Comparison of ENCODE assay signal across 8 cellular contexts in genomic region chr10:62166331-62167154, GRCh38.
DNase-seq lines count a peak whose midpoint lies in the region; ATAC-seq and TF ChIP-seq lines count a peak whose summit lies in the region.

No MANE protein-coding gene starts in this region.

- intact Hi-C loops in upper lobe of right lung (cut with DNase I) = no loop called here
- intact Hi-C loops in posterior vena cava (cut with DNase I) = loop anchor here in 1 of 2 donors (1.0 kb wide), 1 partner anchor 16 kb away; no protein-coding TSS in a partner anchor

- no peaks in the 10 kb centered on the region for H3K27me3 ChIP-seq in upper lobe of right lung

- CTCF ChIA-PET in WTC11 (lab: Charles Lee) = no interaction called here

- H3K36me3 Mint-ChIP-seq in WTC11 = no peaks in the 10 kb centered on the region

- H3K36me3 ChIP-seq in upper lobe of right lung = no peaks in the 10 kb centered on the region

- H3K9me3 Mint-ChIP-seq in WTC11 = no peaks in the 10 kb centered on the region

- POLR2A ChIA-PET in WTC11 (lab: Charles Lee) = no interaction called here

- H3K27ac Mint-ChIP-seq in WTC11 = no peak overlapping the region

- TF ChIP-seq CTCF in upper lobe of right lung (IDR thresholded peaks at IDR 0.05) (no peak), WTC11 (IDR thresholded peaks at IDR 0.05) (no peak)

- DNase-seq in AG20443 (ENCODE audit: low spot score) = peak; percentile 83
- DNase-seq in fibroblast of peridontal ligament (ENCODE audit: extremely low read depth) = peak; percentile 93
- DNase-seq in upper lobe of right lung = no peak
- DNase-seq in posterior vena cava (ENCODE audit: low spot score) = no peak
- DNase-seq in hepatic stellate cell (ENCODE audit: low spot score) = no peak
- no peak for DNase-seq in WTC11 (ENCODE audit: low spot score)

- H3K9me3 ChIP-seq in upper lobe of right lung = no peaks in the 10 kb centered on the region

- no peak overlapping the region for H3K4me3 Mint-ChIP-seq in WTC11

- ATAC-seq in GM21360 (IDR thresholded peaks at IDR 0.05; ENCODE audit: unreplicated experiment) (peak; percentile 84), HG03460 (IDR thresholded peaks at IDR 0.05; ENCODE audit: unreplicated experiment) (peak; percentile 93), upper lobe of right lung (peak; percentile 49), WTC11 (no peak)

- H3K27ac ChIP-seq in upper lobe of right lung = no peak overlapping the region

- H3K4me1 ChIP-seq in upper lobe of right lung = peaks cover 7% of the 10 kb centered on the region

- H3K4me3 ChIP-seq in upper lobe of right lung = no peak overlapping the region

- peaks cover 8% of the 10 kb centered on the region for H3K4me1 Mint-ChIP-seq in WTC11

- no peaks in the 10 kb centered on the region for H3K27me3 Mint-ChIP-seq in WTC11 (ENCODE audit: low read depth)

TF ChIP-seq in WTC11, 78 proteins besides CTCF, POLR2A, EP300 and RAD21:
- TF ChIP-seq ZNF425 (CRISPR knock-in tag; conservative IDR thresholded peaks at IDR 0.05) (no peak), EMX1 (CRISPR knock-in tag; IDR thresholded peaks at IDR 0.05) (no peak), TEAD1 (CRISPR knock-in tag; IDR thresholded peaks at IDR 0.05) (no peak), ZNF512 (CRISPR knock-in tag; IDR thresholded peaks at IDR 0.05; ENCODE audit: borderline replicate concordance) (no peak), ZBTB21 (CRISPR knock-in tag; IDR thresholded peaks at IDR 0.05; ENCODE audit: borderline replicate concordance) (no peak), SMAD4 (CRISPR knock-in tag; IDR thresholded peaks at IDR 0.05) (no peak), PREB (CRISPR knock-in tag; IDR thresholded peaks at IDR 0.05; ENCODE audit: borderline replicate concordance) (no peak), FOXK1 (CRISPR knock-in tag; IDR thresholded peaks at IDR 0.05) (no peak), NR3C1 (CRISPR knock-in tag; conservative IDR thresholded peaks at IDR 0.05; ENCODE audit: low read depth) (no peak), TCF7 (CRISPR knock-in tag; IDR thresholded peaks at IDR 0.05; ENCODE audit: low read depth) (no peak), MXD4 (CRISPR knock-in tag; IDR thresholded peaks at IDR 0.05; ENCODE audit: borderline replicate concordance) (no peak), E2F1 (CRISPR knock-in tag; IDR thresholded peaks at IDR 0.05) (no peak), FOXP1 (CRISPR knock-in tag; IDR thresholded peaks at IDR 0.05; ENCODE audit: borderline replicate concordance) (no peak), HMGXB4 (CRISPR knock-in tag; IDR thresholded peaks at IDR 0.05) (no peak), TEAD4 (CRISPR knock-in tag; IDR thresholded peaks at IDR 0.05) (no peak), NFE2L1 (CRISPR knock-in tag; IDR thresholded peaks at IDR 0.05) (no peak), MAX (CRISPR knock-in tag; IDR thresholded peaks at IDR 0.05) (no peak), ZNF396 (CRISPR knock-in tag; IDR thresholded peaks at IDR 0.05; ENCODE audit: borderline replicate concordance) (no peak)

Comparison
In these comparisons a context has a peak if more than half of its experiments do, and no peak if none do; other contexts are left out.
1. DNase-seq: peak in AG20443 (single experiment) and fibroblast of peridontal ligament (single experiment); none in upper lobe of right lung (single experiment), posterior vena cava (single experiment), hepatic stellate cell (single experiment) and WTC11 (single experiment).